ENCODE assay signal across 21 cellular contexts in the genomic region with DNA sequence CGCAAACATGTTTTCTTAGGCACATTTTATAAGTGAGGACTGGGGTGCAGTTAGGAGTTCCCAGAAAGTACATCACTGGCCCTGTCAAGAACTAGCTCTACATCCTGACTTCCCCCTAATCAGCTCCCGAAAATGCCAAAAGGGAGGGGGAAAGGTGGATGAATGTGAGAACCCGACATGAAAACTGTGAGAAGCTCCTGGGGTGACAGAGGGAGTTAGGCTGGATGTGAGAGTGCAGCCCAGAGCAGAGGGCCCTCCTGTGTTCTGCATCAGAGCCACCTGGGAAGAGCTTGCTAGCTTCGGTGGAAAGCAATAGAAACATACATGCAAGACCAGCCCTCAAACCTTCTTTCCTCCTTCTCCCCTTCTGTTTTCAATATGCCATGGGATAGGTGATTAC.
"Had no signal": no experiment of that assay in that cellular context is flagged by ENCODE, and none has a peak within 500 bp of the region (broad histone marks: within the 10 kb centered on the region; RNA-seq: fewer than 3 reads in every experiment).

No MANE protein-coding gene starts in this region.

- H3K4me1 ChIP-seq: esophagus muscularis mucosa, gastrocnemius medialis, right atrium auricular region, sigmoid colon, suprapubic skin, thyroid gland had no signal

- H3K27ac Mint-ChIP-seq: naive thymus-derived CD4-positive, alpha-beta T cell; type B pancreatic cell had no signal

- H3K4me3 ChIP-seq: esophagus muscularis mucosa, gastrocnemius medialis, lung, ovary, right atrium auricular region, sigmoid colon, skin epidermis, suprapubic skin, thyroid gland had no signal

- H3K36me3 Mint-ChIP-seq: naive thymus-derived CD4-positive, alpha-beta T cell; type B pancreatic cell had no signal

- H3K4me3 Mint-ChIP-seq: naive thymus-derived CD4-positive, alpha-beta T cell; nephron progenitor cell; type B pancreatic cell had no signal

- FAIRE-seq: urothelium cell line had no signal

- H3K9me3 Mint-ChIP-seq: naive thymus-derived CD4-positive, alpha-beta T cell; nephron progenitor cell; type B pancreatic cell had no signal

- H3K36me3 ChIP-seq: esophagus muscularis mucosa, gastrocnemius medialis, ovary, right atrium auricular region, sigmoid colon, suprapubic skin, thyroid gland had no signal

- H3K9me3 ChIP-seq: esophagus muscularis mucosa, gastrocnemius medialis, ovary, right atrium auricular region, sigmoid colon, suprapubic skin, thyroid gland had no signal

- DNase-seq: effector memory CD4-positive, alpha-beta T cell; gastrocnemius medialis; glutamatergic neuron; left colon; left ventricle myocardium superior; mesenchymal stem cell; naive thymus-derived CD4-positive, alpha-beta T cell; nephron progenitor cell; ovary; sigmoid colon; stimulated activated CD4-positive, alpha-beta T cell treated with anti-CD3 and anti-CD28 coated beads, Interleukin-12 subunit alpha, Interleukin-12 subunit beta, amount 100 ng/mL, for 4 hours; stimulated activated naive CD8-positive, alpha-beta T cell treated with anti-CD3 and anti-CD28 coated beads, Interleukin-15, Interleukin-2, amounts not matched to agents 100 U/mL and 50 U/mL, for 24 hours; thyroid gland had no signal

- H3K27ac ChIP-seq: epithelial cell of prostate, esophagus muscularis mucosa, gastrocnemius medialis, ovary, right atrium auricular region, sigmoid colon, skin epidermis, suprapubic skin, thyroid gland had no signal

- H3K4me1 Mint-ChIP-seq: naive thymus-derived CD4-positive, alpha-beta T cell; nephron progenitor cell had no signal

- ATAC-seq: gastrocnemius medialis; left colon; left ventricle myocardium superior; naive thymus-derived CD4-positive, alpha-beta T cell; stimulated activated naive CD8-positive, alpha-beta T cell treated with anti-CD3 and anti-CD28 coated beads, Interleukin-15, Interleukin-2, amounts not matched to agents 100 U/mL and 50 U/mL, for 24 hours had no signal

- H3K27me3 ChIP-seq: ovary, right atrium auricular region, thyroid gland had no signal
